In genomic region chr9:89313842-89314241, GRCh38 we compare ENCODE assay signal across 11 cellular contexts. TPM values are rescaled to one million over a fixed set of nuclear protein-coding genes. Genes with fewer than 3 reads are reported as not detected.
DNase-seq lines count a peak whose midpoint lies in the region; ATAC-seq, FAIRE-seq and TF ChIP-seq lines count a peak whose summit lies in the region.
"Had no signal": no experiment of that assay in that cellular context is flagged by ENCODE, and none has a peak within 500 bp of the region (broad histone marks: within the 10 kb centered on the region; RNA-seq: fewer than 3 reads in every experiment).

No MANE protein-coding gene starts in this region.

- H3K9me3 ChIP-seq in pancreas (no peaks in the 10 kb centered on the region), gastrocnemius medialis (no peaks in the 10 kb centered on the region)
- H3K9me3 ChIP-seq: body of pancreas, SJSA1 had no signal

- no peak for FAIRE-seq in pancreas (lab: Jason Lieb, UNC)

- TF ChIP-seq CTCF in KMS-11 (conservative IDR thresholded peaks at IDR 0.05; ENCODE audit: low read depth, low read length): no peak
- TF ChIP-seq CTCF in kidney epithelial cell (IDR thresholded peaks at IDR 0.05; ENCODE audit: insufficient read depth, low read length, poor library complexity, severe bottlenecking): no peak
- no peak for TF ChIP-seq CTCF in pancreas (IDR thresholded peaks at IDR 0.05)
- TF ChIP-seq CTCF in gastrocnemius medialis (IDR thresholded peaks at IDR 0.05 in 4 of 5, conservative IDR thresholded peaks at IDR 0.05 in 1 of 5): no peak

- H3K36me3 Mint-ChIP-seq in activated T-helper 1 cell treated with anti-CD3 and anti-CD28 coated beads, Interleukin-12 subunit alpha, Interleukin-12 subunit beta, Interleukin-2, Interleukin-4 antibody, amounts not matched to agents 30 ng/mL and 10 ng/mL and 1 ng/mL, durations not matched to agents 14 hours and 24 hours and 36 hours (ENCODE audit: low read depth): peaks cover 52% of the 10 kb centered on the region

- ATAC-seq in pancreas (no peak), GM18511 (IDR thresholded peaks at IDR 0.05; ENCODE audit: unreplicated experiment) (no peak), gastrocnemius medialis (no peak)
- ATAC-seq: body of pancreas had no signal

- no peak overlapping the region for H2AFZ ChIP-seq in KMS-11 (ENCODE audit: low read depth)

- no peak for TF ChIP-seq POLR2A in gastrocnemius medialis (IDR thresholded peaks at IDR 0.05)

- DNase-seq in EH (ENCODE audit: low read depth) (peak; percentile 44), kidney epithelial cell (ENCODE audit: low read depth) (no peak), NCI-H345 treated with DMSO at 0.1 percent for 48 hours (lab: John Stamatoyannopoulos, UW; ENCODE audit: unreplicated experiment) (no peak), pancreas (no peak), gastrocnemius medialis (no peak)
- no peak for DNase-seq in activated T-helper 1 cell treated with anti-CD3 and anti-CD28 coated beads, Interleukin-12 subunit alpha, Interleukin-12 subunit beta, Interleukin-2, Interleukin-4 antibody, amounts not matched to agents 30 ng/mL and 10 ng/mL and 1 ng/mL, durations not matched to agents 14 hours and 24 hours and 36 hours (ENCODE audit: low spot score)
- DNase-seq: body of pancreas; stimulated activated CD4-positive, alpha-beta T cell treated with anti-CD3 and anti-CD28 coated beads, Interleukin-2, amount 100 ng/mL, for 48 hours had no signal

- H3K27me3 Mint-ChIP-seq in activated T-helper 1 cell treated with anti-CD3 and anti-CD28 coated beads, Interleukin-12 subunit alpha, Interleukin-12 subunit beta, Interleukin-2, Interleukin-4 antibody, amounts not matched to agents 30 ng/mL and 10 ng/mL and 1 ng/mL, durations not matched to agents 14 hours and 24 hours and 36 hours (ENCODE audit: insufficient read depth): peaks cover 2% of the 10 kb centered on the region

- H4K20me1 ChIP-seq in KMS-11 (ENCODE audit: insufficient read depth): peaks cover 33% of the 10 kb centered on the region

- 88 to 93% methylated on average over 1 of the region's 1 CpG for WGBS in pancreas, 2 donors

- H3K4me3 ChIP-seq in KMS-11 (IDR thresholded peaks at IDR 0.05; ENCODE audit: insufficient read depth, low read depth, low read length) (no peak overlapping the region), kidney epithelial cell (ENCODE audit: low read depth, low read length) (peak overlapping the region; percentile 97), pancreas (no peak overlapping the region), gastrocnemius medialis (no peak overlapping the region)
- H3K4me3 ChIP-seq: body of pancreas had no signal

- H3K9me3 Mint-ChIP-seq in activated T-helper 1 cell treated with anti-CD3 and anti-CD28 coated beads, Interleukin-12 subunit alpha, Interleukin-12 subunit beta, Interleukin-2, Interleukin-4 antibody, amounts not matched to agents 30 ng/mL and 10 ng/mL and 1 ng/mL, durations not matched to agents 14 hours and 24 hours and 36 hours: no peaks in the 10 kb centered on the region

- peak overlapping the region; percentile 83; the same call in 1 of the 2 replicates for H3K9ac ChIP-seq in KMS-11

- peak overlapping the region; percentile 91 for H3K4me2 ChIP-seq in KMS-11

- H3K4me3 Mint-ChIP-seq in activated T-helper 1 cell treated with anti-CD3 and anti-CD28 coated beads, Interleukin-12 subunit alpha, Interleukin-12 subunit beta, Interleukin-2, Interleukin-4 antibody, amounts not matched to agents 30 ng/mL and 10 ng/mL and 1 ng/mL, durations not matched to agents 14 hours and 24 hours and 36 hours: peak overlapping the region; percentile 92

- no peaks in the 10 kb centered on the region for H3K27me3 ChIP-seq in KMS-11 (ENCODE audit: insufficient read depth, low read depth)
- H3K27me3 ChIP-seq in kidney epithelial cell (ENCODE audit: control insufficient read depth, insufficient read depth, low read length): no peaks in the 10 kb centered on the region
- H3K27me3 ChIP-seq in pancreas: peaks cover 0 to 4% (median 0%) of the 10 kb centered on the region in 4 donors
- H3K27me3 ChIP-seq in gastrocnemius medialis: no peaks in the 10 kb centered on the region
- H3K27me3 ChIP-seq: body of pancreas, SJSA1 had no signal

- intact Hi-C loops in activated T-helper 1 cell treated with anti-CD3 and anti-CD28 coated beads, Interleukin-12 subunit alpha, Interleukin-12 subunit beta, Interleukin-2, Interleukin-4 antibody, amounts not matched to agents 30 ng/mL and 10 ng/mL and 1 ng/mL, durations not matched to agents 14 hours and 24 hours and 36 hours (cut with micrococcal nuclease): loop anchor here (5.0 to 10.0 kb wide), 4 partner anchors 388 to 1009 kb away; partner anchors contain the start of gene SPIN1
- intact Hi-C loops in pancreas (cut with DNase I) (no loop called here), gastrocnemius medialis (cut with DNase I; ENCODE audit: low total_unique reads) (loop anchor here (10.0 kb wide), 3 partner anchors 561 to 1881 kb away; no protein-coding TSS in a partner anchor)

- peaks cover 75% of the 10 kb centered on the region for H3K79me2 ChIP-seq in KMS-11 (ENCODE audit: insufficient read depth, low read depth)

- in situ Hi-C loops in gastrocnemius medialis (cut with MboI; ENCODE audit: low sequenced_read_pairs in 4 of 4): loop anchor here in 1 of 4 donors (25.0 kb wide), 1 partner anchor 798 kb away; no protein-coding TSS in a partner anchor

- H3K4me1 ChIP-seq in KMS-11 (ENCODE audit: low read depth, poor library complexity, severe bottlenecking) (peaks cover 53% of the 10 kb centered on the region), pancreas (peaks cover 0 to 22% (median 9%) of the 10 kb centered on the region in 3 donors), gastrocnemius medialis (peaks cover 24 to 31% of the 10 kb centered on the region in 2 donors)

- peak overlapping the region; percentile 74 for H3K27ac Mint-ChIP-seq in activated T-helper 1 cell treated with anti-CD3 and anti-CD28 coated beads, Interleukin-12 subunit alpha, Interleukin-12 subunit beta, Interleukin-2, Interleukin-4 antibody, amounts not matched to agents 30 ng/mL and 10 ng/mL and 1 ng/mL, durations not matched to agents 14 hours and 24 hours and 36 hours

- H3K36me3 ChIP-seq in KMS-11 (ENCODE audit: insufficient read depth) (peaks cover 21% of the 10 kb centered on the region; the same call in 1 of the 2 replicates), kidney epithelial cell (ENCODE audit: control insufficient read depth, insufficient read depth, low read length) (no peaks in the 10 kb centered on the region), pancreas (no peaks in the 10 kb centered on the region), gastrocnemius medialis (no peaks in the 10 kb centered on the region)

- H3K27ac ChIP-seq in KMS-11: peak overlapping the region; percentile 59; the same call in 1 of the 2 replicates
- no peak overlapping the region for H3K27ac ChIP-seq in pancreas
- no peak overlapping the region for H3K27ac ChIP-seq in gastrocnemius medialis
- H3K27ac ChIP-seq: body of pancreas, SJSA1 had no signal

- H3K4me1 Mint-ChIP-seq in activated T-helper 1 cell treated with anti-CD3 and anti-CD28 coated beads, Interleukin-12 subunit alpha, Interleukin-12 subunit beta, Interleukin-2, Interleukin-4 antibody, amounts not matched to agents 30 ng/mL and 10 ng/mL and 1 ng/mL, durations not matched to agents 14 hours and 24 hours and 36 hours (ENCODE audit: low read depth): peaks cover 48% of the 10 kb centered on the region

RNA-seq across cellular contexts. Expression of gene CKS2, which starts 2.8 kb away (rescaled TPM):
- 148 and 162 TPM in 2 replicates for total RNA-seq in activated T-helper 1 cell treated with anti-CD3 and anti-CD28 coated beads, Interleukin-12 subunit alpha, Interleukin-12 subunit beta, Interleukin-2, Interleukin-4 antibody, amounts not matched to agents 30 ng/mL and 10 ng/mL and 1 ng/mL, durations not matched to agents 14 hours and 24 hours and 36 hours
- total RNA-seq in kidney epithelial cell (57.7 and 113 TPM in 2 replicates), pancreas (1 to 10 TPM in 4 of 6 donors, under 1 TPM in 2; 0.83 to 4.1 (median 2.2) TPM), gastrocnemius medialis (10 to 100 TPM in 1 of 4 donors, 1 to 10 TPM in 3; 6.5 to 13.2 (median 6.9) TPM)
- polyA plus RNA-seq in pancreas: 1 to 10 TPM; 3.2 to 3.9 TPM

RNA-seq across cellular contexts. Expression of gene SECISBP2, which starts 4.5 kb away (rescaled TPM):
- total RNA-seq in activated T-helper 1 cell treated with anti-CD3 and anti-CD28 coated beads, Interleukin-12 subunit alpha, Interleukin-12 subunit beta, Interleukin-2, Interleukin-4 antibody, amounts not matched to agents 30 ng/mL and 10 ng/mL and 1 ng/mL, durations not matched to agents 14 hours and 24 hours and 36 hours: 49.4 and 54.9 TPM in 2 replicates
- total RNA-seq in kidney epithelial cell (47.3 and 47.6 TPM in 2 replicates), pancreas (10 to 100 TPM; 23.4 to 31.0 (median 29.3) TPM), gastrocnemius medialis (10 to 100 TPM; 40.2 to 70.8 (median 54.9) TPM)
- 10 to 100 TPM; 30.7 to 41.1 TPM for polyA plus RNA-seq in pancreas

Comparison
In these comparisons a context has a peak if more than half of its experiments do, and no peak if none do; other contexts are left out.
1. intact Hi-C loops: an anchor here in activated T-helper 1 cell treated with anti-CD3 and anti-CD28 coated beads, Interleukin-12 subunit alpha, Interleukin-12 subunit beta, Interleukin-2, Interleukin-4 antibody, amounts not matched to agents 30 ng/mL and 10 ng/mL and 1 ng/mL, durations not matched to agents 14 hours and 24 hours and 36 hours (5.0 to 10.0 kb wide) and gastrocnemius medialis (10.0 kb wide); none called in pancreas.